Comparison of ENCODE assay signal across 21 cellular contexts in genomic region chr5:91122663-91123062, GRCh38.
DNase-seq lines count a peak whose midpoint lies in the region; ATAC-seq and TF ChIP-seq lines count a peak whose summit lies in the region.
"Had no signal": no experiment of that assay in that cellular context is flagged by ENCODE, and none has a peak within 500 bp of the region (broad histone marks: within the 10 kb centered on the region; RNA-seq: fewer than 3 reads in every experiment).

No MANE protein-coding gene starts in this region.

- no peaks in the 10 kb centered on the region for H3K36me3 ChIP-seq in heart left ventricle
- H3K36me3 ChIP-seq in right atrium auricular region: no peaks in the 10 kb centered on the region
- H3K36me3 ChIP-seq: SJSA1 had no signal

- H3K27ac ChIP-seq in heart left ventricle (peak overlapping the region in 9 of 12 donors; percentile 10 to 70 (median 64)), right atrium auricular region (peak overlapping the region; percentile 38 to 40), skin epidermis (peak overlapping the region in 15 of 21 experiments; percentile 0 to 71 (median 54))
- H3K27ac ChIP-seq: PC-9, SJSA1 had no signal

- TF ChIP-seq CTCF in heart left ventricle (IDR thresholded peaks at IDR 0.05) (no peak), right atrium auricular region (IDR thresholded peaks at IDR 0.05) (no peak)

- no peaks in the 10 kb centered on the region for H3K9me3 ChIP-seq in heart left ventricle
- no peaks in the 10 kb centered on the region for H3K9me3 ChIP-seq in right atrium auricular region
- H3K9me3 ChIP-seq: SJSA1 had no signal

- H3K4me3 ChIP-seq in heart left ventricle (no peak overlapping the region), right atrium auricular region (no peak overlapping the region), skin epidermis (no peak overlapping the region)
- H3K4me3 ChIP-seq: PC-9, SJSA1 had no signal

- H3K4me1 Mint-ChIP-seq in natural killer cell treated with Interleukin-12 subunit alpha and Interleukin-12 subunit beta and Interleukin-15 and Interleukin-18, amount 100 ng/mL, for 72 hours (ENCODE audit: low read depth in 2 of 2): no peaks in the 10 kb centered on the region
- H3K4me1 Mint-ChIP-seq: activated B cell treated with CpG ODN at 0.5 μM for 24 hours; activated naive CD4-positive, alpha-beta T cell treated with anti-CD3 and anti-CD28 coated beads, Interleukin-2, amount 10 ng/mL, durations not matched to agents 7 days and 5 days had no signal

- no peak for TF ChIP-seq POLR2A in heart left ventricle (IDR thresholded peaks at IDR 0.05)

- no peaks in the 10 kb centered on the region for H3K36me3 Mint-ChIP-seq in natural killer cell treated with Interleukin-12 subunit alpha and Interleukin-12 subunit beta and Interleukin-15 and Interleukin-18, amount 100 ng/mL, for 72 hours
- H3K36me3 Mint-ChIP-seq: activated naive CD4-positive, alpha-beta T cell treated with anti-CD3 and anti-CD28 coated beads, Interleukin-2, amount 10 ng/mL, durations not matched to agents 7 days and 5 days; type B pancreatic cell had no signal

- H3K4me1 ChIP-seq in heart left ventricle (peaks cover 0 to 86% (median 32%) of the 10 kb centered on the region in 12 donors), right atrium auricular region (peaks cover 0 to 34% of the 10 kb centered on the region in 2 donors)

- H3K9me3 Mint-ChIP-seq in natural killer cell treated with Interleukin-12 subunit alpha and Interleukin-12 subunit beta and Interleukin-15 and Interleukin-18, amount 100 ng/mL, for 72 hours: no peaks in the 10 kb centered on the region
- H3K9me3 Mint-ChIP-seq: activated B cell treated with CpG ODN at 0.5 μM for 24 hours; activated naive CD4-positive, alpha-beta T cell treated with anti-CD3 and anti-CD28 coated beads, Interleukin-2, amount 10 ng/mL, durations not matched to agents 7 days and 5 days; activated T-cell treated with anti-CD3 and anti-CD28 coated beads, Interleukin-2, amount 50 U/mL, for 4 hours; CD14-positive monocyte; T-helper 2 cell treated with Interferon-gamma antibody and Interleukin-4, amounts not matched to agents 5 μg/mL and 100 μg/mL, for 36 hours; type B pancreatic cell had no signal

- DNase-seq in heart left ventricle: no peak
- no peak for DNase-seq in Right ventricle myocardium inferior (ENCODE audit: missing footprints)
- DNase-seq in right atrium auricular region (ENCODE audit: low spot score): no peak
- DNase-seq in cerebellar nuclear complex (lab: John Stamatoyannopoulos, UW): no peak
- no peak for DNase-seq in CD1c-positive myeloid dendritic cell (ENCODE audit: extremely low spot score)
- no peak for DNase-seq in natural killer cell treated with Interleukin-12 subunit alpha and Interleukin-12 subunit beta and Interleukin-15 and Interleukin-18, amount 100 ng/mL, for 72 hours (ENCODE audit: low spot score)
- DNase-seq: activated B cell treated with CpG ODN at 0.5 μM for 24 hours; activated CD8-positive, alpha-beta T cell treated with anti-CD3 and anti-CD28 coated beads, Interleukin-2, amount 10 ng/mL, durations not matched to agents 7 days and 5 days; activated naive CD4-positive, alpha-beta T cell treated with anti-CD3 and anti-CD28 coated beads, Interleukin-2, amount 10 ng/mL, durations not matched to agents 7 days and 5 days; activated T-cell treated with anti-CD3 and anti-CD28 coated beads, Interleukin-2, amount 50 U/mL, for 4 hours; DMS53; NCI-H1436; NCI-H526 treated with DMSO at 0.1 percent for 48 hours; PC-9 had no signal

- intact Hi-C loops in heart left ventricle (cut with DNase I): no loop called here
- intact Hi-C loops in Right ventricle myocardium inferior (cut with DNase I): no loop called here

- WGBS in heart left ventricle, 4 donors: 52 to 75% (median 63%) methylated on average over 2 of the region's 2 CpGs

- no peak overlapping the region for H3K4me3 Mint-ChIP-seq in natural killer cell treated with Interleukin-12 subunit alpha and Interleukin-12 subunit beta and Interleukin-15 and Interleukin-18, amount 100 ng/mL, for 72 hours
- H3K4me3 Mint-ChIP-seq: activated B cell treated with CpG ODN at 0.5 μM for 24 hours; activated CD8-positive, alpha-beta T cell treated with anti-CD3 and anti-CD28 coated beads, Interleukin-2, amount 10 ng/mL, durations not matched to agents 7 days and 5 days; activated naive CD4-positive, alpha-beta T cell treated with anti-CD3 and anti-CD28 coated beads, Interleukin-2, amount 10 ng/mL, durations not matched to agents 7 days and 5 days; activated T-cell treated with anti-CD3 and anti-CD28 coated beads, Interleukin-2, amount 50 U/mL, for 4 hours; CD14-positive monocyte; T-helper 2 cell treated with Interferon-gamma antibody and Interleukin-4, amounts not matched to agents 5 μg/mL and 100 μg/mL, for 36 hours; type B pancreatic cell had no signal

- peak in 2 of 4 donors; percentile 18 to 61 for ATAC-seq in heart left ventricle
- ATAC-seq in Right ventricle myocardium inferior: no peak
- no peak for ATAC-seq in natural killer cell treated with Interleukin-12 subunit alpha and Interleukin-12 subunit beta and Interleukin-15 and Interleukin-18, amount 100 ng/mL, for 72 hours
- ATAC-seq in GM21619 (IDR thresholded peaks at IDR 0.05; ENCODE audit: unreplicated experiment): no peak
- ATAC-seq: activated CD8-positive, alpha-beta T cell treated with anti-CD3 and anti-CD28 coated beads, Interleukin-2, amount 10 ng/mL, durations not matched to agents 7 days and 5 days; activated T-cell treated with anti-CD3 and anti-CD28 coated beads, Interleukin-2, amount 50 U/mL, for 4 hours; HCT116 had no signal

- no peaks in the 10 kb centered on the region for H3K27me3 Mint-ChIP-seq in natural killer cell treated with Interleukin-12 subunit alpha and Interleukin-12 subunit beta and Interleukin-15 and Interleukin-18, amount 100 ng/mL, for 72 hours
- H3K27me3 Mint-ChIP-seq: type B pancreatic cell had no signal

- H3K27ac Mint-ChIP-seq in natural killer cell treated with Interleukin-12 subunit alpha and Interleukin-12 subunit beta and Interleukin-15 and Interleukin-18, amount 100 ng/mL, for 72 hours: no peak overlapping the region
- H3K27ac Mint-ChIP-seq: activated B cell treated with CpG ODN at 0.5 μM for 24 hours; activated CD8-positive, alpha-beta T cell treated with anti-CD3 and anti-CD28 coated beads, Interleukin-2, amount 10 ng/mL, durations not matched to agents 7 days and 5 days; activated naive CD4-positive, alpha-beta T cell treated with anti-CD3 and anti-CD28 coated beads, Interleukin-2, amount 10 ng/mL, durations not matched to agents 7 days and 5 days; CD14-positive monocyte; T-helper 2 cell treated with Interferon-gamma antibody and Interleukin-4, amounts not matched to agents 5 μg/mL and 100 μg/mL, for 36 hours; type B pancreatic cell had no signal

- H3K27me3 ChIP-seq in heart left ventricle: no peaks in the 10 kb centered on the region
- H3K27me3 ChIP-seq in right atrium auricular region: no peaks in the 10 kb centered on the region
- H3K27me3 ChIP-seq: SJSA1 had no signal
